In the genomic region with DNA sequence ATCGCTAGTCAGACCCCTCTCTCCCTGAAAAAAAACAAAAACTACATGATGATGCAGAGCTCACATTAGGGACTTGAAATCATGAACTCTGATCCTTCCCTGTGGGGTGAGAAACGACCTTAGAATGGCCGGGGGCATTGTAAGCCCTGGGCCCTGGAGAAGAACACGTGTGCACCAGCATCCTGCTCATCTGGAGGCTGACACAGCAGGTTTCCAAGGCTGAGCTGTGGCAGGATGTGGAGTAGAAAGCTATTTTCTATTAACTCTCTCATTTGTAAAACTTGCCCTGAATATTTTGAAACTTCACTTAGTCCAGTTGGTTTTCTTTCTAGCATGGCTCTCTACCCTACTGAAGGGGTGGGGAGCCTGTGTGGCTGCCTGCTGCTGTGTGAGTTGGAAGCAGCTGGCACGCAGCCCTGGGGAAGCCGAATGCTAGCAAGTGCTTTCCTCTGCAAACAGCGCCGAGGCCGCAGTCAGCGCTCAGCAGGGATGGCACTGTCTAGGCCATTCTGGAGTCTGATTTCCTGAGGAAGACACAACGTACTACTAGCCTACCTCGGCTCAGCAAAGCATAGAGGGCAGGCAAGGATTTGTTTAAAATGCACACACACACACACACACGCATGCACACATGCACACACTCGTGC, we compare ENCODE assay signal across 19 cellular contexts. TPM values are rescaled to one million over a fixed set of nuclear protein-coding genes. Genes with fewer than 3 reads are reported as not detected.
DNase-seq lines count a peak whose midpoint lies in the region; ATAC-seq and TF ChIP-seq lines count a peak whose summit lies in the region.
"Had no signal": no experiment of that assay in that cellular context is flagged by ENCODE, and none has a peak within 500 bp of the region (broad histone marks: within the 10 kb centered on the region; RNA-seq: fewer than 3 reads in every experiment).

No MANE protein-coding gene starts in this region.

- TF ChIP-seq EP300 in tibial nerve (IDR thresholded peaks at IDR 0.05) (no peak), stomach (IDR thresholded peaks at IDR 0.05) (no peak)

- no peak overlapping the region for H3K4me3 Mint-ChIP-seq in nephron progenitor cell
- H3K4me3 Mint-ChIP-seq: activated CD8-positive, alpha-beta T cell treated with anti-CD3 and anti-CD28 coated beads for 36 hours; activated naive CD8-positive, alpha-beta T cell treated with anti-CD3 and anti-CD28 coated beads, Interleukin-2, amount 50 U/mL, for 24 hours; activated T-helper 1 cell treated with anti-CD3 and anti-CD28 coated beads, Interleukin-12 subunit alpha, Interleukin-12 subunit beta, Interleukin-2, Interleukin-4 antibody, amounts not matched to agents 30 ng/mL and 10 ng/mL and 1 ng/mL, durations not matched to agents 14 hours and 24 hours and 36 hours; central memory CD8-positive, alpha-beta T cell; naive B cell had no signal

- no peak for ATAC-seq in GM18519 (IDR thresholded peaks at IDR 0.05; ENCODE audit: low FRiP score, unreplicated experiment)
- ATAC-seq: activated CD8-positive, alpha-beta T cell treated with anti-CD3 and anti-CD28 coated beads for 36 hours; activated naive CD8-positive, alpha-beta T cell treated with anti-CD3 and anti-CD28 coated beads, Interleukin-2, amount 50 U/mL, for 24 hours had no signal

- peaks cover 13% of the 10 kb centered on the region for H3K27me3 ChIP-seq in GM23248 (replicated peaks; ENCODE audit: insufficient read depth)
- H3K27me3 ChIP-seq in tibial nerve, result peaks cover 0 to 4% of the 10 kb centered on the region in 2 donors
- peaks cover 0 to 7% (median 0%) of the 10 kb centered on the region in 3 donors for H3K27me3 ChIP-seq in stomach
- H3K27me3 ChIP-seq: BLaER1 treated with 17β-estradiol and CSF1 and Interleukin-3, amounts not matched to agents 10 nM and 100 nM had no signal

- H3K79me2 ChIP-seq in GM23248 (ENCODE audit: insufficient read depth), result no peaks in the 10 kb centered on the region

- WGBS in GM23248 (ENCODE audit: low coverage in 1 of 2, low lambda C conversion rate in 2 of 2, missing lambda C conversion rate in 2 of 2), 2 experiments, result 4 to 6% methylated on average over 14 of the region's 14 CpGs
- 36 to 50% methylated on average over 13 to 14 of the region's 14 CpGs for WGBS in tibial nerve, 2 donors
- WGBS in stomach, 5 donors, result 54 to 69% (median 61%) methylated on average over 8 to 14 of the region's 14 CpGs

- H4K20me1 ChIP-seq in GM23248 (ENCODE audit: insufficient read depth), result no peaks in the 10 kb centered on the region
- H4K20me1 ChIP-seq: BLaER1 treated with 17β-estradiol and CSF1 and Interleukin-3, amounts not matched to agents 10 nM and 100 nM had no signal

- in situ Hi-C loops in GM23248 (cut with MboI), result no loop called here

- no peaks in the 10 kb centered on the region for H3K9me2 ChIP-seq in GM23248 (ENCODE audit: insufficient read depth)
- H3K9me2 ChIP-seq: SK-N-SH had no signal

- H3K4me1 ChIP-seq in GM23248 (ENCODE audit: insufficient read depth) (no peaks in the 10 kb centered on the region), tibial nerve (no peaks in the 10 kb centered on the region), stomach (no peaks in the 10 kb centered on the region)

- H3K27ac Mint-ChIP-seq in nephron progenitor cell, result peak overlapping the region; percentile 62
- H3K27ac Mint-ChIP-seq: activated CD8-positive, alpha-beta T cell treated with anti-CD3 and anti-CD28 coated beads for 36 hours; activated naive CD8-positive, alpha-beta T cell treated with anti-CD3 and anti-CD28 coated beads, Interleukin-2, amount 50 U/mL, for 24 hours; activated T-helper 1 cell treated with anti-CD3 and anti-CD28 coated beads, Interleukin-12 subunit alpha, Interleukin-12 subunit beta, Interleukin-2, Interleukin-4 antibody, amounts not matched to agents 30 ng/mL and 10 ng/mL and 1 ng/mL, durations not matched to agents 14 hours and 24 hours and 36 hours; naive B cell had no signal

- TF ChIP-seq POLR2A in tibial nerve (IDR thresholded peaks at IDR 0.05) (no peak), stomach (IDR thresholded peaks at IDR 0.05) (no peak)

- DNase-seq in GM23248 (peak; percentile 11), NCI-H1694 treated with DMSO at 0.1 percent for 48 hours (lab: John Stamatoyannopoulos, UW) (peak; percentile 14), nephron progenitor cell (no peak), tibial nerve (ENCODE audit: low spot score in 2 of 2) (no peak), stomach (no peak)
- DNase-seq in activated CD4-positive, alpha-beta T cell treated with anti-CD3 and anti-CD28 coated beads for 4 hours, result no peak
- DNase-seq: activated CD8-positive, alpha-beta T cell treated with anti-CD3 and anti-CD28 coated beads for 36 hours; activated naive CD8-positive, alpha-beta T cell treated with anti-CD3 and anti-CD28 coated beads, Interleukin-2, amount 50 U/mL, for 24 hours; foreskin fibroblast; KBM-7; naive B cell; OCI-M1; SK-N-SH had no signal

- no peak overlapping the region for H3K9ac ChIP-seq in GM23248
- H3K9ac ChIP-seq: BLaER1 treated with 17β-estradiol and CSF1 and Interleukin-3, amounts not matched to agents 10 nM and 100 nM; SK-N-SH had no signal

- H3K4me3 ChIP-seq in GM23248 (no peak overlapping the region), tibial nerve (no peak overlapping the region), stomach (no peak overlapping the region)
- H3K4me3 ChIP-seq: BLaER1 treated with 17β-estradiol and CSF1 and Interleukin-3, amounts not matched to agents 10 nM and 100 nM had no signal

- peaks cover 11% of the 10 kb centered on the region for H3K27me3 Mint-ChIP-seq in nephron progenitor cell (ENCODE audit: low read depth, poor library complexity)
- H3K27me3 Mint-ChIP-seq: activated CD8-positive, alpha-beta T cell treated with anti-CD3 and anti-CD28 coated beads for 36 hours; activated naive CD8-positive, alpha-beta T cell treated with anti-CD3 and anti-CD28 coated beads, Interleukin-2, amount 50 U/mL, for 24 hours; central memory CD8-positive, alpha-beta T cell had no signal

- H3F3A ChIP-seq in GM23248 (ENCODE audit: insufficient read depth), result no peaks in the 10 kb centered on the region

- H3K9me3 Mint-ChIP-seq in nephron progenitor cell, result peaks cover 5% of the 10 kb centered on the region
- H3K9me3 Mint-ChIP-seq: activated naive CD8-positive, alpha-beta T cell treated with anti-CD3 and anti-CD28 coated beads, Interleukin-2, amount 50 U/mL, for 24 hours; activated T-helper 1 cell treated with anti-CD3 and anti-CD28 coated beads, Interleukin-12 subunit alpha, Interleukin-12 subunit beta, Interleukin-2, Interleukin-4 antibody, amounts not matched to agents 30 ng/mL and 10 ng/mL and 1 ng/mL, durations not matched to agents 14 hours and 24 hours and 36 hours had no signal

- intact Hi-C loops in stomach (cut with DNase I; ENCODE audit: low total_unique reads), result no loop called here

- H3K27ac ChIP-seq in GM23248 (no peak overlapping the region), angular gyrus (ENCODE audit: low read depth, low read length) (peak overlapping the region; percentile 45), tibial nerve (no peak overlapping the region), stomach (no peak overlapping the region)
- H3K27ac ChIP-seq: BLaER1 treated with 17β-estradiol and CSF1 and Interleukin-3, amounts not matched to agents 10 nM and 100 nM had no signal

- TF ChIP-seq CTCF in nephron progenitor cell (IDR thresholded peaks at IDR 0.05) (no peak), tibial nerve (IDR thresholded peaks at IDR 0.05) (no peak), stomach (IDR thresholded peaks at IDR 0.05) (no peak)

- no peak overlapping the region for H3K4me2 ChIP-seq in GM23248 (ENCODE audit: unreplicated experiment)
- H3K4me2 ChIP-seq: BLaER1 treated with 17β-estradiol and CSF1 and Interleukin-3, amounts not matched to agents 10 nM and 100 nM; SK-N-SH had no signal

- no peaks in the 10 kb centered on the region for H3K36me3 ChIP-seq in GM23248 (ENCODE audit: low read depth)
- H3K36me3 ChIP-seq in tibial nerve, result no peaks in the 10 kb centered on the region
- H3K36me3 ChIP-seq in stomach, result no peaks in the 10 kb centered on the region
- H3K36me3 ChIP-seq: BLaER1 treated with 17β-estradiol and CSF1 and Interleukin-3, amounts not matched to agents 10 nM and 100 nM had no signal

- H3K4me1 Mint-ChIP-seq in nephron progenitor cell, result peaks cover 11% of the 10 kb centered on the region
- H3K4me1 Mint-ChIP-seq: activated naive CD8-positive, alpha-beta T cell treated with anti-CD3 and anti-CD28 coated beads, Interleukin-2, amount 50 U/mL, for 24 hours; central memory CD8-positive, alpha-beta T cell; naive B cell had no signal

- no peak overlapping the region for H2AFZ ChIP-seq in GM23248

- no peaks in the 10 kb centered on the region for H3K9me3 ChIP-seq in GM23248 (ENCODE audit: low read depth)
- no peaks in the 10 kb centered on the region for H3K9me3 ChIP-seq in tibial nerve
- H3K9me3 ChIP-seq in stomach, result peaks cover 0 to 8% (median 0%) of the 10 kb centered on the region in 4 donors
- H3K9me3 ChIP-seq: BLaER1 treated with 17β-estradiol and CSF1 and Interleukin-3, amounts not matched to agents 10 nM and 100 nM; SK-N-SH had no signal

- no peaks in the 10 kb centered on the region for H3K36me3 Mint-ChIP-seq in nephron progenitor cell (ENCODE audit: low read depth)
- H3K36me3 Mint-ChIP-seq: naive B cell had no signal

RNA-seq across cellular contexts. Expression of gene GABRG3, which starts 58.0 kb away (rescaled TPM):
- total RNA-seq in GM23248 (2014; rRNA removed; shearing (Covaris generic)), result not detected in 2 replicates
- polyA plus RNA-seq in GM23248 (2016; fragmentation: Nextera tagmentation; extraction: Ambion mirVana), result not detected in 2 replicates
- not detected for total RNA-seq in tibial nerve
- under 1 TPM in 1 of 5 donors, not detected in 4; 0.37 TPM for total RNA-seq in stomach
- polyA plus RNA-seq in stomach, result 1 to 10 TPM in 1 of 3 donors, not detected in 2; 1.5 TPM
- total RNA-seq: activated CD8-positive, alpha-beta T cell treated with anti-CD3 and anti-CD28 coated beads for 36 hours; activated T-helper 1 cell treated with anti-CD3 and anti-CD28 coated beads, Interleukin-12 subunit alpha, Interleukin-12 subunit beta, Interleukin-2, Interleukin-4 antibody, amounts not matched to agents 30 ng/mL and 10 ng/mL and 1 ng/mL, durations not matched to agents 14 hours and 24 hours and 36 hours; renal cortical epithelial cell had no signal
- polyA plus RNA-seq: SK-N-SH had no signal

Comparison
In these comparisons a context has a peak if more than half of its experiments do, and no peak if none do; other contexts are left out.
1. DNase-seq: peak in GM23248 (single experiment) and NCI-H1694 treated with DMSO at 0.1 percent for 48 hours (single experiment); none in nephron progenitor cell (single experiment), tibial nerve (0 of 2), stomach (single experiment) and activated CD4-positive, alpha-beta T cell treated with anti-CD3 and anti-CD28 coated beads for 4 hours (0 of 2).